Comparison of ENCODE assay signal across 8 cellular contexts in genomic region chr3:52831500-52832301, GRCh38. TPM values are rescaled to one million over a fixed set of nuclear protein-coding genes. Genes with fewer than 3 reads are reported as not detected.
A peak's percentile ranks its signal among the peaks of the same experiment; 100 is the strongest.
DNase-seq lines count a peak whose midpoint lies in the region; ATAC-seq, FAIRE-seq and TF ChIP-seq lines count a peak whose summit lies in the region.

No MANE protein-coding gene starts in this region.

- TF ChIP-seq POLR2A in H54 (IDR thresholded peaks at IDR 0.05; ENCODE audit: low read depth, low read length), result no peak

- FAIRE-seq in H54 (lab: Jason Lieb, UNC), result peak; percentile 61

- no peak overlapping the region for H3K27ac ChIP-seq in fibroblast of lung (ENCODE audit: insufficient read depth, low read length)

- H3K4me2 ChIP-seq in fibroblast of lung (ENCODE audit: extremely low read depth, insufficient read depth, low read length) (no peak overlapping the region), skeletal muscle satellite cell (ENCODE audit: low read length) (peak overlapping the region; percentile 38)

- H3K79me2 ChIP-seq in fibroblast of lung (ENCODE audit: control insufficient read depth, insufficient read depth, low read length), result no peaks in the 10 kb centered on the region

- no peak overlapping the region for H2AFZ ChIP-seq in fibroblast of lung (ENCODE audit: low read length)

- H3K9ac ChIP-seq in fibroblast of lung (ENCODE audit: insufficient read depth, low read length) (no peak overlapping the region), skeletal muscle satellite cell (ENCODE audit: low read depth, low read length) (no peak overlapping the region)

- no peak for ATAC-seq in GM18867 (IDR thresholded peaks at IDR 0.05; ENCODE audit: unreplicated experiment)

- H3K4me1 ChIP-seq in fibroblast of lung (ENCODE audit: control insufficient read depth, extremely low read depth, insufficient read depth, low read length), result peaks cover 22% of the 10 kb centered on the region
- H3K4me1 ChIP-seq in skeletal muscle satellite cell (ENCODE audit: control insufficient read depth, insufficient read depth, low read length), result peaks cover 35% of the 10 kb centered on the region

- H4K20me1 ChIP-seq in fibroblast of lung (ENCODE audit: control insufficient read depth, extremely low read depth, insufficient read depth, low read length), result no peaks in the 10 kb centered on the region

- no peaks in the 10 kb centered on the region for H3K9me3 ChIP-seq in fibroblast of lung (ENCODE audit: control insufficient read depth, insufficient read depth, low read depth, low read length)
- H3K9me3 ChIP-seq in skeletal muscle satellite cell (replicated peaks; ENCODE audit: low read length), result no peaks in the 10 kb centered on the region

- H3K27me3 ChIP-seq in fibroblast of lung (ENCODE audit: control insufficient read depth, insufficient read depth, low read length) (no peaks in the 10 kb centered on the region), skeletal muscle satellite cell (ENCODE audit: control insufficient read depth, insufficient read depth, low read length) (no peaks in the 10 kb centered on the region)

- H3K4me3 ChIP-seq in fibroblast of lung (replicated peaks in 1 of 4; ENCODE audit: control extremely low read depth in 1 of 4, insufficient read depth in 1 of 4, low read depth in 3 of 4, low read length in 4 of 4) (no peak overlapping the region), skeletal muscle satellite cell (ENCODE audit: low read length) (no peak overlapping the region)

- no peak for TF ChIP-seq CTCF in fibroblast of lung (conservative IDR thresholded peaks at IDR 0.05 in 1 of 2, IDR thresholded peaks at IDR 0.05 in 1 of 2; ENCODE audit: low read depth in 1 of 2, low read length in 2 of 2)

- no peaks in the 10 kb centered on the region for H3K36me3 ChIP-seq in fibroblast of lung (ENCODE audit: control insufficient read depth, insufficient read depth, low read length)
- no peaks in the 10 kb centered on the region for H3K36me3 ChIP-seq in skeletal muscle satellite cell (ENCODE audit: insufficient read depth, low read length)

- DNase-seq in H54 (ENCODE audit: insufficient read length, low spot score) (peak; percentile 83), RKO (ENCODE audit: low spot score) (peak; percentile 75), fibroblast of lung (ENCODE audit: low read depth in 2 of 2) (peak; percentile 69 to 71), NCI-H526 (lab: John Stamatoyannopoulos, UW) (no peak), NCI-H2107 treated with DMSO at 0.1 percent for 48 hours (lab: John Stamatoyannopoulos, UW; ENCODE audit: unreplicated experiment) (no peak)
- DNase-seq in stimulated activated CD4-positive, alpha-beta T cell treated with anti-CD3 and anti-CD28 coated beads, Interleukin-2, amount 100 ng/mL, for 24 hours, result no peak

RNA-seq across cellular contexts. Expression of gene ITIH4, which starts 1.2 kb away (rescaled TPM):
- 2.6 TPM in 2 replicates for total RNA-seq in fibroblast of lung
- 0.36 and 1.1 TPM in 2 replicates for polyA plus RNA-seq in fibroblast of lung
- 0.40 and 0.79 TPM in 2 replicates for polyA plus RNA-seq in fibroblast of lung (2012)
- polyA minus RNA-seq in fibroblast of lung (ENCODE audit: low replicate concordance), result 1.0 TPM in 1 of 2 replicates, not detected in the other
- under 0.01 TPM in 1 of 2 replicates, not detected in the other for total RNA-seq in skeletal muscle satellite cell (2012; rRNA removed)

RNA-seq across cellular contexts. Expression of gene MUSTN1, which starts 3.1 kb away (rescaled TPM):
- not detected in 2 replicates for total RNA-seq in fibroblast of lung
- polyA plus RNA-seq in fibroblast of lung, result 3.2 TPM in 1 of 2 replicates, not detected in the other
- 0.39 and 5.2 TPM in 2 replicates for polyA plus RNA-seq in fibroblast of lung (2012)
- polyA minus RNA-seq in fibroblast of lung (ENCODE audit: low replicate concordance), result 4.6 TPM in 1 of 2 replicates, not detected in the other
- 0.44 TPM in 1 of 2 replicates, not detected in the other for total RNA-seq in skeletal muscle satellite cell (2012; rRNA removed)

RNA-seq across cellular contexts. Expression of gene ITIH3, which starts 37.1 kb away (rescaled TPM):
- under 0.01 and 0.17 TPM in 2 replicates for total RNA-seq in fibroblast of lung
- polyA plus RNA-seq in fibroblast of lung, result 0.05 and 1.5 TPM in 2 replicates
- 1.7 TPM in 1 of 2 replicates, not detected in the other for polyA plus RNA-seq in fibroblast of lung (2012)
- polyA minus RNA-seq in fibroblast of lung (ENCODE audit: low replicate concordance), result not detected in 2 replicates
- not detected in 2 replicates for total RNA-seq in skeletal muscle satellite cell (2012; rRNA removed)

RNA-seq across cellular contexts. Expression of gene ITIH1, which starts 54.3 kb away (rescaled TPM):
- total RNA-seq in fibroblast of lung, result not detected in 2 replicates
- polyA plus RNA-seq in fibroblast of lung, result not detected in 2 replicates
- not detected in 2 replicates for polyA plus RNA-seq in fibroblast of lung (2012)
- polyA minus RNA-seq in fibroblast of lung (ENCODE audit: low replicate concordance), result not detected in 2 replicates
- total RNA-seq in skeletal muscle satellite cell (2012; rRNA removed), result not detected in 2 replicates

Comparison
In these comparisons a context has a peak if more than half of its experiments do, and no peak if none do; other contexts are left out.
1. DNase-seq: peak in H54 (single experiment), RKO (single experiment) and fibroblast of lung (2 of 2); none in NCI-H526 (0 of 2), NCI-H2107 treated with DMSO at 0.1 percent for 48 hours (single experiment) and stimulated activated CD4-positive, alpha-beta T cell treated with anti-CD3 and anti-CD28 coated beads, Interleukin-2, amount 100 ng/mL, for 24 hours (0 of 2).